Comparison of ENCODE assay signal across 14 cellular contexts in genomic region chr17:38447502-38448095, GRCh38. TPM values are rescaled to one million over a fixed set of nuclear protein-coding genes. Genes with fewer than 3 reads are reported as not detected.
A peak's percentile ranks its signal among the peaks of the same experiment; 100 is the strongest.
DNase-seq lines count a peak whose midpoint lies in the region; ATAC-seq and TF ChIP-seq lines count a peak whose summit lies in the region.
"Had no signal": no experiment of that assay in that cellular context is flagged by ENCODE, and none has a peak within 500 bp of the region (broad histone marks: within the 10 kb centered on the region; RNA-seq: fewer than 3 reads in every experiment).

No MANE protein-coding gene starts in this region.

- peak overlapping the region; percentile 43 for H3K56ac ChIP-seq in mesendoderm (ENCODE audit: low read length)

- H3K27ac Mint-ChIP-seq in natural killer cell, result no peak overlapping the region

- H3K23ac ChIP-seq in mesendoderm (ENCODE audit: low read length), result peak overlapping the region; percentile 90

- H3K27me3 Mint-ChIP-seq in natural killer cell (ENCODE audit: low read depth in 2 of 2), result peaks cover 5 to 9% of the 10 kb centered on the region in 2 donors

- no CpG with 5 or more reads among the region's 2 CpGs for WGBS in mesendoderm (ENCODE audit: extremely low coverage, insufficient coverage, low lambda C conversion rate)

- H4K8ac ChIP-seq in mesendoderm (ENCODE audit: low read depth, low read length), result no peak overlapping the region

- H2BK5ac ChIP-seq in mesendoderm (ENCODE audit: low read length), result no peak overlapping the region

- H3K9me3 Mint-ChIP-seq in natural killer cell, result no peaks in the 10 kb centered on the region
- H3K9me3 Mint-ChIP-seq: brain had no signal

- no peak overlapping the region for H3K4me3 Mint-ChIP-seq in natural killer cell
- H3K4me3 Mint-ChIP-seq: brain had no signal

- in situ Hi-C loops in astrocyte of the spinal cord (cut with HindIII; ENCODE audit: low sequenced_read_pairs), result no loop called here

- peak overlapping the region; percentile 22 for H2AK5ac ChIP-seq in mesendoderm (ENCODE audit: low read length)

- no peak overlapping the region for H4K5ac ChIP-seq in mesendoderm (ENCODE audit: low read length)

- H3K4me2 ChIP-seq in mesendoderm (ENCODE audit: low read length), result no peak overlapping the region

- no peak for DNase-seq in AG04450 (ENCODE audit: low read depth, low spot score)
- peak; percentile 57 for DNase-seq in H4 (ENCODE audit: low spot score)
- peak; percentile 32 for DNase-seq in astrocyte of the spinal cord (ENCODE audit: low read depth, low spot score)
- no peak for DNase-seq in mesendoderm
- DNase-seq in natural killer cell, result no peak
- DNase-seq in posterior vena cava (ENCODE audit: low spot score), result no peak
- DNase-seq: NCI-H146, thyroid gland had no signal

- H2BK15ac ChIP-seq in mesendoderm (replicated peaks; ENCODE audit: low read depth), result no peak overlapping the region

- H3K79me1 ChIP-seq in mesendoderm (ENCODE audit: low read length), result peaks cover 2% of the 10 kb centered on the region

- TF ChIP-seq CTCF in AG04450 (IDR thresholded peaks at IDR 0.05; ENCODE audit: low read depth, low read length), result no peak
- no peak for TF ChIP-seq CTCF in astrocyte of the spinal cord (IDR thresholded peaks at IDR 0.05; ENCODE audit: low read depth, low read length)
- TF ChIP-seq CTCF in natural killer cell (IDR thresholded peaks at IDR 0.05), result no peak

- H3K4me1 ChIP-seq in mesendoderm (ENCODE audit: control insufficient read depth, low read depth, low read length), result peaks cover 14% of the 10 kb centered on the region
- H3K4me1 ChIP-seq: prostate gland had no signal

- peak overlapping the region; percentile 52 for H3K27ac ChIP-seq in AG04450 (ENCODE audit: low read depth, low read length)
- H3K27ac ChIP-seq in mesendoderm (ENCODE audit: low read depth, low read length), result no peak overlapping the region
- H3K27ac ChIP-seq: prostate gland had no signal

- H3K4me3 ChIP-seq in AG04450 (ENCODE audit: low read depth, low read length), result no peak overlapping the region
- H3K4me3 ChIP-seq in astrocyte of the spinal cord (ENCODE audit: low read depth, low read length), result no peak overlapping the region
- no peak overlapping the region for H3K4me3 ChIP-seq in mesendoderm (ENCODE audit: low read length)
- H3K4me3 ChIP-seq: esophagus muscularis mucosa, GM12878, prostate gland, thyroid gland had no signal

- H3K9ac ChIP-seq in mesendoderm (ENCODE audit: low read length), result no peak overlapping the region

- no peaks in the 10 kb centered on the region for H3K79me2 ChIP-seq in mesendoderm (ENCODE audit: control insufficient read depth, insufficient read depth, low read length)

- POLR2A ChIA-PET in AG04450 (lab: Yijun Ruan, JAX), result interaction anchor here (0.6 to 1.2 kb wide), 2 partner anchors 17 to 62 kb away, joined by 3 to 5 read pairs; no protein-coding TSS in a partner anchor

- no peak overlapping the region for H2BK120ac ChIP-seq in mesendoderm (ENCODE audit: low read depth, low read length)

- H3K27me3 ChIP-seq in AG04450 (ENCODE audit: control insufficient read depth, insufficient read depth, low read length) (no peaks in the 10 kb centered on the region), mesendoderm (ENCODE audit: insufficient read depth, low read length, poor library complexity) (no peaks in the 10 kb centered on the region)
- H3K27me3 ChIP-seq: esophagus muscularis mucosa, thyroid gland had no signal

- H3K36me3 ChIP-seq in mesendoderm (ENCODE audit: control insufficient read depth, insufficient read depth, low read length), result no peaks in the 10 kb centered on the region
- H3K36me3 ChIP-seq: esophagus muscularis mucosa, prostate gland, thyroid gland had no signal

- no peak overlapping the region for H3K4ac ChIP-seq in mesendoderm (ENCODE audit: low read depth, low read length)

- no peaks in the 10 kb centered on the region for H3K36me3 Mint-ChIP-seq in natural killer cell
- H3K36me3 Mint-ChIP-seq: brain had no signal

- intact Hi-C loops in natural killer cell (cut with micrococcal nuclease), result no loop called here
- intact Hi-C loops in posterior vena cava (cut with DNase I), result no loop called here

- ATAC-seq in GM21526 (IDR thresholded peaks at IDR 0.05; ENCODE audit: low FRiP score, unreplicated experiment) (no peak), natural killer cell (no peak), HG03045 (IDR thresholded peaks at IDR 0.05; ENCODE audit: unreplicated experiment) (no peak)
- ATAC-seq: GM12878 had no signal

- H3K18ac ChIP-seq in mesendoderm (ENCODE audit: low read length), result no peak overlapping the region

- H3K9me3 ChIP-seq in AG04450 (ENCODE audit: control insufficient read depth, insufficient read depth, low read length), result no peaks in the 10 kb centered on the region
- H3K9me3 ChIP-seq: esophagus muscularis mucosa, prostate gland, thyroid gland had no signal

- CTCF ChIA-PET in AG04450 (lab: Charles Lee), result interaction anchor here (1.2 kb wide), 1 partner anchor 9 kb away, joined by 5 read pairs; no protein-coding TSS in a partner anchor

- H3K4me1 Mint-ChIP-seq in natural killer cell, result peaks cover 2 to 4% of the 10 kb centered on the region in 2 donors

RNA-seq across cellular contexts. Expression of gene ARHGAP23, which starts 19.3 kb away (rescaled TPM):
- 14.1 and 19.3 TPM in 2 replicates for polyA plus RNA-seq in AG04450 (2011; rRNA removed)
- 32.3 and 33.3 TPM in 2 replicates for polyA minus RNA-seq in AG04450 (2011; rRNA and poly(A)+ RNA removed)
- 6.8 and 11.7 TPM in 2 replicates for total RNA-seq in H4 (2014; rRNA removed; shearing (Covaris generic))
- 32.5 TPM for polyA plus RNA-seq in mesendoderm (2013, experiment 1 of 2)
- 31.7 TPM for polyA plus RNA-seq in mesendoderm (2013, experiment 2 of 2)
- total RNA-seq in natural killer cell (1 to 10 TPM in 2 of 3 donors, under 1 TPM in 1; 0.19 to 1.8 (median 1.7) TPM), posterior vena cava (10 to 100 TPM; 72.9 to 90.4 TPM)

Comparison
In these comparisons a context has a peak if more than half of its experiments do, and no peak if none do; other contexts are left out.
1. DNase-seq: peak in H4 (single experiment) and astrocyte of the spinal cord (single experiment); none in AG04450 (single experiment), mesendoderm (single experiment), natural killer cell (single experiment) and posterior vena cava (single experiment).